15 cellular contexts compared by ENCODE assay signal in the genomic region with DNA sequence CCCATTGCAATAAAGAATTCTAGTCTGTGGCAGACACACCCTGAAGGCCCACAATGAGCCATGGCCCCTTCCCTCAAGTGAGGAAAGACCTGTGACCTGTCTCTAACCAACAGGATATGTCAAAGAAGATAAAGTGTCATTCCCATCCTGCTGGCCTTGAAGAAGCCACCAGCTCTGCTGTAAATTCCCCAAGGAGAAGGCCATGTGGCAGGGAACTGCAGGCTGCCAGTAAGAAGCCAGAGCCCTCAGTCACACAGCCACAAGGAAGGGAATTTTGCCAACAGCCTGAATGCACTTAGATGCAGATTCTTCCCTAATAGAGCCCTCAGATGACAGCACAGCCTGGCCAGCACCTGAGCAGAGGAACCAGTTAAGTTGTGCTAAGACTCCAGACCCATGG. TPM values are rescaled to one million over a fixed set of nuclear protein-coding genes. Genes with fewer than 3 reads are reported as not detected.
"Had no signal": no experiment of that assay in that cellular context is flagged by ENCODE, and none has a peak within 500 bp of the region (broad histone marks: within the 10 kb centered on the region; RNA-seq: fewer than 3 reads in every experiment).

No MANE protein-coding gene starts in this region.

- H3K9me3 Mint-ChIP-seq: naive thymus-derived CD8-positive, alpha-beta T cell had no signal

- H3K4me3 ChIP-seq: coronary artery, heart right ventricle, mucosa of descending colon, right atrium auricular region, sigmoid colon had no signal

- H3K27ac Mint-ChIP-seq: naive thymus-derived CD8-positive, alpha-beta T cell had no signal

- H3K4me3 Mint-ChIP-seq: naive thymus-derived CD8-positive, alpha-beta T cell had no signal

- H3K36me3 ChIP-seq: heart right ventricle, neutrophil, right atrium auricular region, sigmoid colon had no signal

- DNase-seq: effector CD4-positive, alpha-beta T cell; heart right ventricle; hypothalamus; mammary epithelial cell; mucosa of descending colon; naive thymus-derived CD8-positive, alpha-beta T cell; sigmoid colon; small intestine; stimulated activated CD4-positive, alpha-beta T cell treated with anti-CD3 and anti-CD28 coated beads, Interleukin-12 subunit alpha, Interleukin-12 subunit beta, amount 100 ng/mL, for 4 hours; stimulated activated naive CD4-positive, alpha-beta T cell; trophoblast cell had no signal

- H3K9me3 ChIP-seq: heart right ventricle, mucosa of descending colon, neutrophil, right atrium auricular region, sigmoid colon had no signal

- H3K27ac ChIP-seq: coronary artery, heart right ventricle, neutrophil, right atrium auricular region, sigmoid colon had no signal

- H3K36me3 Mint-ChIP-seq: naive thymus-derived CD8-positive, alpha-beta T cell had no signal

- H3K4me1 ChIP-seq: heart right ventricle, right atrium auricular region, sigmoid colon had no signal

- H3K4me1 Mint-ChIP-seq: naive thymus-derived CD8-positive, alpha-beta T cell had no signal

- H3K27me3 ChIP-seq: heart right ventricle, neutrophil, right atrium auricular region, sigmoid colon had no signal

RNA-seq across cellular contexts. Expression of gene VIP, which starts 24.8 kb away (rescaled TPM):
- total RNA-seq: mammary epithelial cell; naive thymus-derived CD8-positive, alpha-beta T cell; osteocyte had no signal
- polyA plus RNA-seq: mammary epithelial cell; naive thymus-derived CD8-positive, alpha-beta T cell had no signal
